2 cellular contexts compared by ENCODE assay signal in the genomic region with DNA sequence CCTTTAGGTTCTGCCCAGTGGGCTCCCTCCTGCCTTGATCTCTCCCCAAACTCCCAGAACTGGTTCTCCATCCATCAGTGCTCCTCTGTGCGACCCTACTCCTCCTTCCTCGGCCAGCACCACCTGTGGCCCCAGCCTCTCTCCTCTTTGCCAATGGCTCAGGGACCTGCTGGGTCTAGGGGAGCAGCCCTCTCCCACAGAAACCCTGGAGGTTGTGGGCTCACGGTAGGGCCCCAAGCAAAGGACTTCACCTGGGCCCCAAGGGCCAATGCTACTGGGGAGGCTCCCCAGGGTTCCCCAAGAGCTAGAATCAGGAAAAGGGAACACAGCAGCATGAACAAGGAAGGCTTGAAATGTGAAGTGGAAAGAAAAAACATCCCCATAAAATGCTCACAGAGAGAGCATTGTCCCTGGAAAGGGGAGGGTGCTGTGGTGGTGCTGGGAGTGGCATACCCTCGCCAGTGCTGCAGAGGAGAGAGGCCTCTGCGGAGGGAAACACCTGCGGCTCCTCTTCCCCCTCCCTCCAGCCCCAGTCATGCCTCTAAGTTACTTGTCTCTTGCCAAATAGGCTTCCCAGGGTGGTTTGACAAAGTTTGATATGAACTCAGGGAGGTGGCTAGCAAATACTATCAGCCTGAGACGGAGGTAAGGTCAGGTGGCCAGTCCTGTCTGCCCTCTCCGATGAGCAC.
TF ChIP-seq lines count a peak whose summit lies in the region.

No MANE protein-coding gene starts in this region.

TF ChIP-seq in H1, 55 proteins besides CTCF, POLR2A, EP300 and RAD21:
- TF ChIP-seq CTBP2 (IDR thresholded peaks at IDR 0.05; ENCODE audit: borderline replicate concordance, insufficient read depth, insufficient read length, low read length) (no peak), ATF2 (IDR thresholded peaks at IDR 0.05; ENCODE audit: low read length) (no peak), GTF2F1 (IDR thresholded peaks at IDR 0.05; ENCODE audit: borderline replicate concordance, low read depth, low read length) (no peak), SP4 (IDR thresholded peaks at IDR 0.05; ENCODE audit: low read length) (no peak), SP2 (IDR thresholded peaks at IDR 0.05; ENCODE audit: low read length) (no peak), FOSL1 (IDR thresholded peaks at IDR 0.05; ENCODE audit: insufficient read depth, low read depth, low read length) (no peak), CEBPB (IDR thresholded peaks at IDR 0.05; ENCODE audit: low read depth, low read length) (no peak), EZH2 (IDR thresholded peaks at IDR 0.05; ENCODE audit: low read depth, low read length, severe bottlenecking) (no peak), KDM5A (IDR thresholded peaks at IDR 0.05; ENCODE audit: low read length) (no peak)
- TF ChIP-seq, protein P1, sequence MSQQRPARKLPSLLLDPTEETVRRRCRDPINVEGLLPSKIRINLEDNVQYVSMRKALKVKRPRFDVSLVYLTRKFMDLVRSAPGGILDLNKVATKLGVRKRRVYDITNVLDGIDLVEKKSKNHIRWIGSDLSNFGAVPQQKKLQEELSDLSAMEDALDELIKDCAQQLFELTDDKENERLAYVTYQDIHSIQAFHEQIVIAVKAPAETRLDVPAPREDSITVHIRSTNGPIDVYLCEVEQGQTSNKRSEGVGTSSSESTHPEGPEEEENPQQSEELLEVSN (IDR thresholded peaks at IDR 0.05) = no peak

TF ChIP-seq in HEK293T, 16 proteins besides CTCF, POLR2A, EP300 and RAD21:
- TF ChIP-seq ARNT (IDR thresholded peaks at IDR 0.05) (no peak), SUZ12 (IDR thresholded peaks at IDR 0.05) (no peak), LEF1 (IDR thresholded peaks at IDR 0.05; ENCODE audit: borderline replicate concordance) (no peak), FOXK2 (IDR thresholded peaks at IDR 0.05) (no peak), TARDBP (IDR thresholded peaks at IDR 0.05) (no peak), ZNF384 (IDR thresholded peaks at IDR 0.05) (no peak), ELF4 (IDR thresholded peaks at IDR 0.05) (no peak)
- TF ChIP-seq, protein P2, sequence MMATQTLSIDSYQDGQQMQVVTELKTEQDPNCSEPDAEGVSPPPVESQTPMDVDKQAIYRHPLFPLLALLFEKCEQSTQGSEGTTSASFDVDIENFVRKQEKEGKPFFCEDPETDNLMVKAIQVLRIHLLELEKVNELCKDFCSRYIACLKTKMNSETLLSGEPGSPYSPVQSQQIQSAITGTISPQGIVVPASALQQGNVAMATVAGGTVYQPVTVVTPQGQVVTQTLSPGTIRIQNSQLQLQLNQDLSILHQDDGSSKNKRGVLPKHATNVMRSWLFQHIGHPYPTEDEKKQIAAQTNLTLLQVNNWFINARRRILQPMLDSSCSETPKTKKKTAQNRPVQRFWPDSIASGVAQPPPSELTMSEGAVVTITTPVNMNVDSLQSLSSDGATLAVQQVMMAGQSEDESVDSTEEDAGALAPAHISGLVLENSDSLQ (IDR thresholded peaks at IDR 0.05) = no peak
